Comparison of ENCODE assay signal across 8 cellular contexts in genomic region chr18:26090130-26091046, GRCh38. TPM values are rescaled to one million over a fixed set of nuclear protein-coding genes. Genes with fewer than 3 reads are reported as not detected.
DNase-seq lines count a peak whose midpoint lies in the region; ATAC-seq and TF ChIP-seq lines count a peak whose summit lies in the region.

Gene SS18, minus strand, starts transcription at chr18:26090613. Its CDS starts 44 bp downstream, at chr18:26090569.

- no peaks in the 10 kb centered on the region for H3K27me3 Mint-ChIP-seq in WTC11 (ENCODE audit: low read depth)

- H3K36me3 Mint-ChIP-seq in WTC11, result peaks cover 6% of the 10 kb centered on the region

- peak within 1 kb of the TSS; percentile 98 for H3K4me3 Mint-ChIP-seq in WTC11

- ATAC-seq in GM18870 (IDR thresholded peaks at IDR 0.05; ENCODE audit: unreplicated experiment) (peak; percentile 62), HG03135 (IDR thresholded peaks at IDR 0.05; ENCODE audit: unreplicated experiment) (peak; percentile 84), WTC11 (peak; percentile 92)

- peak within 1 kb of the TSS; percentile 74 to 95 for H3K4me3 ChIP-seq in cardiac fibroblast (replicated peaks in 1 of 2; ENCODE audit: low read depth in 2 of 2, low read length in 2 of 2)

- POLR2A ChIA-PET in WTC11 (lab: Charles Lee), result interaction anchor here (0.6 kb wide), 1 partner anchor 275 kb away, joined by 13 read pairs; no protein-coding TSS in a partner anchor

- TF ChIP-seq CTCF in WTC11 (IDR thresholded peaks at IDR 0.05) (no peak), cardiac fibroblast (IDR thresholded peaks at IDR 0.05; ENCODE audit: low read depth, low read length) (no peak)

- H3K4me1 Mint-ChIP-seq in WTC11, result peaks cover 25% of the 10 kb centered on the region

- H3K27ac Mint-ChIP-seq in WTC11, result peak within 1 kb of the TSS; percentile 97

- in situ Hi-C loops in ACHN (cut with HindIII; ENCODE audit: low pct_ligation_motif_present, low pct_unique_long_range_greater_than_20kb, low sequenced_read_pairs), result no loop called here

- DNase-seq in ACHN (peak; percentile 94), NCI-H2196 treated with DMSO at 0.1 percent for 48 hours (lab: John Stamatoyannopoulos, UW; ENCODE audit: unreplicated experiment) (peak; percentile 83), WTC11 (ENCODE audit: low spot score) (peak; percentile 91), cardiac fibroblast (ENCODE audit: low read depth in 2 of 2) (peak; percentile 96 to 97), iPS-NIHi7 (ENCODE audit: extremely low spot score) (peak; percentile 92), smooth muscle cell of the brain vasculature (ENCODE audit: low read depth, low spot score) (peak; percentile 89)

- CTCF ChIA-PET in WTC11 (lab: Charles Lee), result interaction anchor here (1.0 kb wide), 1 partner anchor 217 kb away, joined by 3 read pairs; no protein-coding TSS in a partner anchor

- no peaks in the 10 kb centered on the region for H3K9me3 Mint-ChIP-seq in WTC11

TF ChIP-seq in WTC11, 78 proteins besides CTCF, POLR2A, EP300 and RAD21 (continues in another document):
- peak; percentile 81; the same call in 1 of the 2 replicates for TF ChIP-seq MLX (CRISPR knock-in tag; IDR thresholded peaks at IDR 0.05)
- TF ChIP-seq SP1 (CRISPR knock-in tag; conservative IDR thresholded peaks at IDR 0.05), result peak; percentile 82
- TF ChIP-seq PRDM15 (CRISPR knock-in tag; IDR thresholded peaks at IDR 0.05), result no peak
- TF ChIP-seq STAT6 (CRISPR knock-in tag; conservative IDR thresholded peaks at IDR 0.05; ENCODE audit: low read depth), result no peak
- no peak for TF ChIP-seq ZNF138 (CRISPR knock-in tag; conservative IDR thresholded peaks at IDR 0.05)
- no peak for TF ChIP-seq ZNF532 (CRISPR knock-in tag; IDR thresholded peaks at IDR 0.05; ENCODE audit: borderline replicate concordance)
- 0 out of 2 replicates have a peak, but pooled peaks have one; percentile 27 for TF ChIP-seq ARID4B (CRISPR knock-in tag; IDR thresholded peaks at IDR 0.05; ENCODE audit: borderline replicate concordance)
- TF ChIP-seq ZNF232 (CRISPR knock-in tag; IDR thresholded peaks at IDR 0.05), result no peak

RNA-seq across cellular contexts. Expression of gene SS18, which starts in this region (rescaled TPM):
- total RNA-seq in WTC11 (2021), result 73.0 to 79.1 TPM (median 75.6 TPM) in 3 replicates

Comparison
In these comparisons a context has a peak if more than half of its experiments do, and no peak if none do; other contexts are left out.
1. Peak in every context shown above with its lines: DNase-seq, ATAC-seq and H3K4me3 ChIP-seq.